Comparison of ENCODE assay signal across 2 cellular contexts in the genomic region with DNA sequence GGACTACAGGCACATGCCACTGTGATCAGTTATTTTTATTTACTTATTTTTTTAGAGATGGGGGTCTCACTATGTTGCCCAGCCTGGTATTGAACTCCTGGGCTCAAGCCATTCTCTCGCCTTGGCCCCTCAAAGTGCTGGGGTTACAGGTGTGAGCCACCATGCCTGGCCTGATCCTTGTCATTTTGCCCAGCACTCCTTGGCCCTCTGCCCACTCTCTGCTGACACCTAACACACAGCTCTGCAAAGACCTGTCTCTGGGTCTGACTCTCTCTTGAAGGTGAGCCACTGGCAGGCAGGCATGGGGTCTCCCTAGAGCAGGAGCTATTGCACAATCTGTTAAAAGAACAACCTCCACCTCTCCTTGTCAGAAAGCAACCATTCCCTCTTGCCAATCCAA.
TF ChIP-seq lines count a peak whose summit lies in the region.

No MANE protein-coding gene starts in this region.

TF ChIP-seq in HepG2, 621 proteins besides CTCF, POLR2A, EP300 and RAD21 (continued from another document and continues in another):
- TF ChIP-seq CEBPB (IDR thresholded peaks at IDR 0.05; ENCODE audit: borderline replicate concordance, low read depth, low read length) (peak; percentile 95), BRD4 (CRISPR knock-in tag; IDR thresholded peaks at IDR 0.05) (no peak), ZNF782 (CRISPR knock-in tag; IDR thresholded peaks at IDR 0.05; ENCODE audit: borderline replicate concordance) (no peak), ESRRA (CRISPR knock-in tag; IDR thresholded peaks at IDR 0.05; ENCODE audit: low read depth) (no peak), ZNF501 (CRISPR knock-in tag; IDR thresholded peaks at IDR 0.05) (no peak), ZFP36L1 (CRISPR knock-in tag; IDR thresholded peaks at IDR 0.05) (no peak), ZKSCAN8 (CRISPR knock-in tag; IDR thresholded peaks at IDR 0.05; ENCODE audit: borderline replicate concordance) (no peak), POLR2AphosphoS2 (IDR thresholded peaks at IDR 0.05; ENCODE audit: low read depth, low read length) (no peak), AGO2 (optimal IDR thresholded peaks at IDR 0.05; ENCODE audit: low read depth, low read length) (no peak), ZKSCAN5 (CRISPR knock-in tag; IDR thresholded peaks at IDR 0.05) (no peak), CEBPG (CRISPR knock-in tag; IDR thresholded peaks at IDR 0.05) (peak; percentile 77), ARID2 (CRISPR knock-in tag; IDR thresholded peaks at IDR 0.05; ENCODE audit: borderline replicate concordance) (no peak), HCFC1 (IDR thresholded peaks at IDR 0.05; ENCODE audit: low read depth, low read length) (no peak)
- TF ChIP-seq, protein P1, sequence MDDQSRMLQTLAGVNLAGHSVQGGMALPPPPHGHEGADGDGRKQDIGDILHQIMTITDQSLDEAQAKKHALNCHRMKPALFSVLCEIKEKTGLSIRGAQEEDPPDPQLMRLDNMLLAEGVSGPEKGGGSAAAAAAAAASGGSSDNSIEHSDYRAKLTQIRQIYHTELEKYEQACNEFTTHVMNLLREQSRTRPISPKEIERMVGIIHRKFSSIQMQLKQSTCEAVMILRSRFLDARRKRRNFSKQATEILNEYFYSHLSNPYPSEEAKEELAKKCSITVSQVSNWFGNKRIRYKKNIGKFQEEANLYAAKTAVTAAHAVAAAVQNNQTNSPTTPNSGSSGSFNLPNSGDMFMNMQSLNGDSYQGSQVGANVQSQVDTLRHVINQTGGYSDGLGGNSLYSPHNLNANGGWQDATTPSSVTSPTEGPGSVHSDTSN (CRISPR knock-in tag; IDR thresholded peaks at IDR 0.05; ENCODE audit: borderline replicate concordance): no peak
- TF ChIP-seq, protein P2, sequence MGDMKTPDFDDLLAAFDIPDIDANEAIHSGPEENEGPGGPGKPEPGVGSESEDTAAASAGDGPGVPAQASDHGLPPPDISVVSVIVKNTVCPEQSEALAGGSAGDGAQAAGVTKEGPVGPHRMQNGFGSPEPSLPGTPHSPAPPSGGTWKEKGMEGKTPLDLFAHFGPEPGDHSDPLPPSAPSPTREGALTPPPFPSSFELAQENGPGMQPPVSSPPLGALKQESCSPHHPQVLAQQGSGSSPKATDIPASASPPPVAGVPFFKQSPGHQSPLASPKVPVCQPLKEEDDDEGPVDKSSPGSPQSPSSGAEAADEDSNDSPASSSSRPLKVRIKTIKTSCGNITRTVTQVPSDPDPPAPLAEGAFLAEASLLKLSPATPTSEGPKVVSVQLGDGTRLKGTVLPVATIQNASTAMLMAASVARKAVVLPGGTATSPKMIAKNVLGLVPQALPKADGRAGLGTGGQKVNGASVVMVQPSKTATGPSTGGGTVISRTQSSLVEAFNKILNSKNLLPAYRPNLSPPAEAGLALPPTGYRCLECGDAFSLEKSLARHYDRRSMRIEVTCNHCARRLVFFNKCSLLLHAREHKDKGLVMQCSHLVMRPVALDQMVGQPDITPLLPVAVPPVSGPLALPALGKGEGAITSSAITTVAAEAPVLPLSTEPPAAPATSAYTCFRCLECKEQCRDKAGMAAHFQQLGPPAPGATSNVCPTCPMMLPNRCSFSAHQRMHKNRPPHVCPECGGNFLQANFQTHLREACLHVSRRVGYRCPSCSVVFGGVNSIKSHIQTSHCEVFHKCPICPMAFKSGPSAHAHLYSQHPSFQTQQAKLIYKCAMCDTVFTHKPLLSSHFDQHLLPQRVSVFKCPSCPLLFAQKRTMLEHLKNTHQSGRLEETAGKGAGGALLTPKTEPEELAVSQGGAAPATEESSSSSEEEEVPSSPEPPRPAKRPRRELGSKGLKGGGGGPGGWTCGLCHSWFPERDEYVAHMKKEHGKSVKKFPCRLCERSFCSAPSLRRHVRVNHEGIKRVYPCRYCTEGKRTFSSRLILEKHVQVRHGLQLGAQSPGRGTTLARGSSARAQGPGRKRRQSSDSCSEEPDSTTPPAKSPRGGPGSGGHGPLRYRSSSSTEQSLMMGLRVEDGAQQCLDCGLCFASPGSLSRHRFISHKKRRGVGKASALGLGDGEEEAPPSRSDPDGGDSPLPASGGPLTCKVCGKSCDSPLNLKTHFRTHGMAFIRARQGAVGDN (CRISPR knock-in tag; IDR thresholded peaks at IDR 0.05): peak; percentile 15; the same call in 1 of the 2 replicates
- TF ChIP-seq, protein P3, sequence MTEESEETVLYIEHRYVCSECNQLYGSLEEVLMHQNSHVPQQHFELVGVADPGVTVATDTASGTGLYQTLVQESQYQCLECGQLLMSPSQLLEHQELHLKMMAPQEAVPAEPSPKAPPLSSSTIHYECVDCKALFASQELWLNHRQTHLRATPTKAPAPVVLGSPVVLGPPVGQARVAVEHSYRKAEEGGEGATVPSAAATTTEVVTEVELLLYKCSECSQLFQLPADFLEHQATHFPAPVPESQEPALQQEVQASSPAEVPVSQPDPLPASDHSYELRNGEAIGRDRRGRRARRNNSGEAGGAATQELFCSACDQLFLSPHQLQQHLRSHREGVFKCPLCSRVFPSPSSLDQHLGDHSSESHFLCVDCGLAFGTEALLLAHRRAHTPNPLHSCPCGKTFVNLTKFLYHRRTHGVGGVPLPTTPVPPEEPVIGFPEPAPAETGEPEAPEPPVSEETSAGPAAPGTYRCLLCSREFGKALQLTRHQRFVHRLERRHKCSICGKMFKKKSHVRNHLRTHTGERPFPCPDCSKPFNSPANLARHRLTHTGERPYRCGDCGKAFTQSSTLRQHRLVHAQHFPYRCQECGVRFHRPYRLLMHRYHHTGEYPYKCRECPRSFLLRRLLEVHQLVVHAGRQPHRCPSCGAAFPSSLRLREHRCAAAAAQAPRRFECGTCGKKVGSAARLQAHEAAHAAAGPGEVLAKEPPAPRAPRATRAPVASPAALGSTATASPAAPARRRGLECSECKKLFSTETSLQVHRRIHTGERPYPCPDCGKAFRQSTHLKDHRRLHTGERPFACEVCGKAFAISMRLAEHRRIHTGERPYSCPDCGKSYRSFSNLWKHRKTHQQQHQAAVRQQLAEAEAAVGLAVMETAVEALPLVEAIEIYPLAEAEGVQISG (CRISPR knock-in tag; IDR thresholded peaks at IDR 0.05): 0 out of 2 replicates have a peak, but pooled peaks have one; percentile 5
- TF ChIP-seq, protein P4, sequence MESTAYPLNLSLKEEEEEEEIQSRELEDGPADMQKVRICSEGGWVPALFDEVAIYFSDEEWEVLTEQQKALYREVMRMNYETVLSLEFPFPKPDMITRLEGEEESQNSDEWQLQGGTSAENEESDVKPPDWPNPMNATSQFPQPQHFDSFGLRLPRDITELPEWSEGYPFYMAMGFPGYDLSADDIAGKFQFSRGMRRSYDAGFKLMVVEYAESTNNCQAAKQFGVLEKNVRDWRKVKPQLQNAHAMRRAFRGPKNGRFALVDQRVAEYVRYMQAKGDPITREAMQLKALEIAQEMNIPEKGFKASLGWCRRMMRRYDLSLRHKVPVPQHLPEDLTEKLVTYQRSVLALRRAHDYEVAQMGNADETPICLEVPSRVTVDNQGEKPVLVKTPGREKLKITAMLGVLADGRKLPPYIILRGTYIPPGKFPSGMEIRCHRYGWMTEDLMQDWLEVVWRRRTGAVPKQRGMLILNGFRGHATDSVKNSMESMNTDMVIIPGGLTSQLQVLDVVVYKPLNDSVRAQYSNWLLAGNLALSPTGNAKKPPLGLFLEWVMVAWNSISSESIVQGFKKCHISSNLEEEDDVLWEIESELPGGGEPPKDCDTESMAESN (CRISPR knock-in tag; conservative IDR thresholded peaks at IDR 0.05): 0 out of 2 replicates have a peak, but pooled peaks have one; percentile 34

TF ChIP-seq in SK-N-SH, 30 proteins besides CTCF, POLR2A, EP300 and RAD21:
- TF ChIP-seq, protein P1 (IDR thresholded peaks at IDR 0.05): no peak
- TF ChIP-seq, protein P5, sequence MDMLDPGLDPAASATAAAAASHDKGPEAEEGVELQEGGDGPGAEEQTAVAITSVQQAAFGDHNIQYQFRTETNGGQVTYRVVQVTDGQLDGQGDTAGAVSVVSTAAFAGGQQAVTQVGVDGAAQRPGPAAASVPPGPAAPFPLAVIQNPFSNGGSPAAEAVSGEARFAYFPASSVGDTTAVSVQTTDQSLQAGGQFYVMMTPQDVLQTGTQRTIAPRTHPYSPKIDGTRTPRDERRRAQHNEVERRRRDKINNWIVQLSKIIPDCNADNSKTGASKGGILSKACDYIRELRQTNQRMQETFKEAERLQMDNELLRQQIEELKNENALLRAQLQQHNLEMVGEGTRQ (IDR thresholded peaks at IDR 0.05; ENCODE audit: borderline replicate concordance, low read depth, low read length): no peak
- TF ChIP-seq FOXJ3 (CRISPR knock-in tag; IDR thresholded peaks at IDR 0.05) (no peak), GABPA (IDR thresholded peaks at IDR 0.05; ENCODE audit: low read depth) (no peak), ELF1 (IDR thresholded peaks at IDR 0.05) (no peak), NRF1 (IDR thresholded peaks at IDR 0.05; ENCODE audit: low read depth, low read length) (no peak), JUND (IDR thresholded peaks at IDR 0.05) (no peak), TEAD4 (IDR thresholded peaks at IDR 0.05; ENCODE audit: borderline replicate concordance, insufficient read depth) (no peak), MEF2A (IDR thresholded peaks at IDR 0.05; ENCODE audit: borderline replicate concordance, low read depth) (no peak), MXI1 (IDR thresholded peaks at IDR 0.05; ENCODE audit: low read depth, low read length) (no peak), FOXM1 (IDR thresholded peaks at IDR 0.05; ENCODE audit: low read depth) (no peak)
- TF ChIP-seq, protein P6, sequence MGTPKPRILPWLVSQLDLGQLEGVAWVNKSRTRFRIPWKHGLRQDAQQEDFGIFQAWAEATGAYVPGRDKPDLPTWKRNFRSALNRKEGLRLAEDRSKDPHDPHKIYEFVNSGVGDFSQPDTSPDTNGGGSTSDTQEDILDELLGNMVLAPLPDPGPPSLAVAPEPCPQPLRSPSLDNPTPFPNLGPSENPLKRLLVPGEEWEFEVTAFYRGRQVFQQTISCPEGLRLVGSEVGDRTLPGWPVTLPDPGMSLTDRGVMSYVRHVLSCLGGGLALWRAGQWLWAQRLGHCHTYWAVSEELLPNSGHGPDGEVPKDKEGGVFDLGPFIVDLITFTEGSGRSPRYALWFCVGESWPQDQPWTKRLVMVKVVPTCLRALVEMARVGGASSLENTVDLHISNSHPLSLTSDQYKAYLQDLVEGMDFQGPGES (IDR thresholded peaks at IDR 0.05; ENCODE audit: low read depth, low read length): no peak
- TF ChIP-seq, protein P7, sequence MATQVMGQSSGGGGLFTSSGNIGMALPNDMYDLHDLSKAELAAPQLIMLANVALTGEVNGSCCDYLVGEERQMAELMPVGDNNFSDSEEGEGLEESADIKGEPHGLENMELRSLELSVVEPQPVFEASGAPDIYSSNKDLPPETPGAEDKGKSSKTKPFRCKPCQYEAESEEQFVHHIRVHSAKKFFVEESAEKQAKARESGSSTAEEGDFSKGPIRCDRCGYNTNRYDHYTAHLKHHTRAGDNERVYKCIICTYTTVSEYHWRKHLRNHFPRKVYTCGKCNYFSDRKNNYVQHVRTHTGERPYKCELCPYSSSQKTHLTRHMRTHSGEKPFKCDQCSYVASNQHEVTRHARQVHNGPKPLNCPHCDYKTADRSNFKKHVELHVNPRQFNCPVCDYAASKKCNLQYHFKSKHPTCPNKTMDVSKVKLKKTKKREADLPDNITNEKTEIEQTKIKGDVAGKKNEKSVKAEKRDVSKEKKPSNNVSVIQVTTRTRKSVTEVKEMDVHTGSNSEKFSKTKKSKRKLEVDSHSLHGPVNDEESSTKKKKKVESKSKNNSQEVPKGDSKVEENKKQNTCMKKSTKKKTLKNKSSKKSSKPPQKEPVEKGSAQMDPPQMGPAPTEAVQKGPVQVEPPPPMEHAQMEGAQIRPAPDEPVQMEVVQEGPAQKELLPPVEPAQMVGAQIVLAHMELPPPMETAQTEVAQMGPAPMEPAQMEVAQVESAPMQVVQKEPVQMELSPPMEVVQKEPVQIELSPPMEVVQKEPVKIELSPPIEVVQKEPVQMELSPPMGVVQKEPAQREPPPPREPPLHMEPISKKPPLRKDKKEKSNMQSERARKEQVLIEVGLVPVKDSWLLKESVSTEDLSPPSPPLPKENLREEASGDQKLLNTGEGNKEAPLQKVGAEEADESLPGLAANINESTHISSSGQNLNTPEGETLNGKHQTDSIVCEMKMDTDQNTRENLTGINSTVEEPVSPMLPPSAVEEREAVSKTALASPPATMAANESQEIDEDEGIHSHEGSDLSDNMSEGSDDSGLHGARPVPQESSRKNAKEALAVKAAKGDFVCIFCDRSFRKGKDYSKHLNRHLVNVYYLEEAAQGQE (IDR thresholded peaks at IDR 0.05; ENCODE audit: low read depth, low read length): no peak
